ENCODE assay signal across 1 cellular context in the genomic region with DNA sequence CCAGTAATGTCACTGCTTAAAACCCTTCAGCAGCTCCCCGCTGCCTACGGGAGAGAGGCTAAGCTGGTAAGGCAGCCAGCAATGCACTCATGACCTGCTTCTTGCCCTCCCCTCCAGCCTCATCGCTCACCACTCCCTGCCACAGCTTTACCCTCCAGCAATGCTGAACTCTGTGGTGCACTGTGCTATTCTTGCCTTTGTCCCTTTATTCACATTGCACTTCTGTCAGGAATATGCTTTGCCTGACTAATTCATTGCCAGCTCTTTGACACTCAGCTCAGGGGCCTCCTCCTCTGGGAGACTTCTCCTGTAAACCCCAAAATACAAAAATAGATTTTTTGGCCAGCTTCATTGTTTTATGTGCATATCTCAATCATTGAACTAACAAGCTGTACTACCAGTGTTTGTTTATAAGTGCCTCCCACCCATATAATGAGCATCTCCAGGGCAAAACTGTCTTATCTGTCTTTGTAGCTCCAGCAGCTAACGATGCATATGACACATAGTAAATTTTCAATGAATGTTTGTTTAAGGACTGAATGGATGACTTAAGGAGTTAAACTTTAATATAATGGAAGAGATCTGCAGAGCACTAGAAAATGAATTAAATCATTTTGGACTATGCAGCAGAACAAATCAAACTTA.
TF ChIP-seq lines count a peak whose summit lies in the region.

No MANE protein-coding gene starts in this region.

TF ChIP-seq in HEK293, 187 proteins besides CTCF, POLR2A, EP300 and RAD21 (continued from another document):
- TF ChIP-seq OVOL3 (tag by site-specific recombination; IDR thresholded peaks at IDR 0.05) (peak; percentile 63; the same call in 1 of the 2 replicates), ZNF18 (tag by site-specific recombination; IDR thresholded peaks at IDR 0.05) (peak; percentile 40; the same call in 1 of the 2 replicates), ZNF629 (tag by site-specific recombination; IDR thresholded peaks at IDR 0.05) (0 out of 2 replicates have a peak, but pooled peaks have one; percentile 31), ZXDB (tag by site-specific recombination; IDR thresholded peaks at IDR 0.05) (peak; percentile 67), ZEB2 (tag by site-specific recombination; IDR thresholded peaks at IDR 0.05) (0 out of 2 replicates have a peak, but pooled peaks have one; percentile 48), WT1 (tag by site-specific recombination; IDR thresholded peaks at IDR 0.05) (peak; percentile 96), BCL11B (tag by site-specific recombination; IDR thresholded peaks at IDR 0.05; ENCODE audit: low read depth) (peak; percentile 65; the same call in 1 of the 2 replicates), ZNF600 (tag by site-specific recombination; IDR thresholded peaks at IDR 0.05) (peak; percentile 83; the same call in 1 of the 2 replicates), GLI2 (tag by site-specific recombination; IDR thresholded peaks at IDR 0.05; ENCODE audit: borderline replicate concordance, low read depth) (peak; percentile 68), ZNF510 (tag by site-specific recombination; IDR thresholded peaks at IDR 0.05; ENCODE audit: insufficient replicate concordance) (no peak), ZNF544 (tag by site-specific recombination; IDR thresholded peaks at IDR 0.05) (no peak), TRIM28 (IDR thresholded peaks at IDR 0.05; ENCODE audit: borderline replicate concordance, low read length) (peak; percentile 82), ZNF555 (tag by site-specific recombination; conservative IDR thresholded peaks at IDR 0.05) (no peak), TCF7L2 (IDR thresholded peaks at IDR 0.05; ENCODE audit: borderline replicate concordance, low read depth, low read length) (peak; percentile 78; the same call in 1 of the 2 replicates), OSR2 (tag by site-specific recombination; IDR thresholded peaks at IDR 0.05) (peak; percentile 89), ZNF398 (tag by site-specific recombination; IDR thresholded peaks at IDR 0.05) (no peak), ZNF561 (tag by site-specific recombination; IDR thresholded peaks at IDR 0.05; ENCODE audit: borderline replicate concordance) (0 out of 2 replicates have a peak, but pooled peaks have one; percentile 31), ZSCAN30 (tag by site-specific recombination; IDR thresholded peaks at IDR 0.05) (0 out of 2 replicates have a peak, but pooled peaks have one; percentile 11), GLIS1 (tag by site-specific recombination; IDR thresholded peaks at IDR 0.05) (peak; percentile 9; the same call in 1 of the 2 replicates), ZBTB44 (tag by site-specific recombination; IDR thresholded peaks at IDR 0.05) (peak; percentile 67; the same call in 1 of the 2 replicates), FEZF1 (tag by site-specific recombination; IDR thresholded peaks at IDR 0.05) (peak; percentile 85)
- TF ChIP-seq, protein P1, sequence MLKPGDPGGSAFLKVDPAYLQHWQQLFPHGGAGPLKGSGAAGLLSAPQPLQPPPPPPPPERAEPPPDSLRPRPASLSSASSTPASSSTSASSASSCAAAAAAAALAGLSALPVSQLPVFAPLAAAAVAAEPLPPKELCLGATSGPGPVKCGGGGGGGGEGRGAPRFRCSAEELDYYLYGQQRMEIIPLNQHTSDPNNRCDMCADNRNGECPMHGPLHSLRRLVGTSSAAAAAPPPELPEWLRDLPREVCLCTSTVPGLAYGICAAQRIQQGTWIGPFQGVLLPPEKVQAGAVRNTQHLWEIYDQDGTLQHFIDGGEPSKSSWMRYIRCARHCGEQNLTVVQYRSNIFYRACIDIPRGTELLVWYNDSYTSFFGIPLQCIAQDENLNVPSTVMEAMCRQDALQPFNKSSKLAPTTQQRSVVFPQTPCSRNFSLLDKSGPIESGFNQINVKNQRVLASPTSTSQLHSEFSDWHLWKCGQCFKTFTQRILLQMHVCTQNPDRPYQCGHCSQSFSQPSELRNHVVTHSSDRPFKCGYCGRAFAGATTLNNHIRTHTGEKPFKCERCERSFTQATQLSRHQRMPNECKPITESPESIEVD (tag by site-specific recombination; IDR thresholded peaks at IDR 0.05) = peak; percentile 89
